In genomic region chr5:179642626-179643025, GRCh38 we compare ENCODE assay signal across 11 cellular contexts. TPM values are rescaled to one million over a fixed set of nuclear protein-coding genes. Genes with fewer than 3 reads are reported as not detected.
"Had no signal": no experiment of that assay in that cellular context is flagged by ENCODE, and none has a peak within 500 bp of the region (broad histone marks: within the 10 kb centered on the region; RNA-seq: fewer than 3 reads in every experiment).

No MANE protein-coding gene starts in this region.

RNA-seq across cellular contexts. Expression of gene CBY3, which starts 38.2 kb away (rescaled TPM):
- total RNA-seq: myocyte, occipital lobe, osteoblast, right atrium auricular region, smooth muscle cell, stomach, subcutaneous adipose tissue, temporal lobe, urinary bladder, uterus had no signal
- polyA plus RNA-seq: ovary, smooth muscle cell had no signal
